14 cellular contexts compared by ENCODE assay signal in genomic region chr11:77191429-77191822, GRCh38.
DNase-seq lines count a peak whose midpoint lies in the region; ATAC-seq and TF ChIP-seq lines count a peak whose summit lies in the region.
"Had no signal": no experiment of that assay in that cellular context is flagged by ENCODE, and none has a peak within 500 bp of the region (broad histone marks: within the 10 kb centered on the region; RNA-seq: fewer than 3 reads in every experiment).

No MANE protein-coding gene starts in this region.

- ATAC-seq in HG02642 (IDR thresholded peaks at IDR 0.05; ENCODE audit: poor library complexity, unreplicated experiment) = no peak

- POLR2A ChIA-PET in HEK293T (lab: Yijun Ruan, JAX) = no interaction called here

- H3K4me1 ChIP-seq in mammary epithelial cell (ENCODE audit: insufficient read depth, low read length) = peaks cover 14% of the 10 kb centered on the region
- H3K4me1 ChIP-seq: spleen, uterus had no signal

- in situ Hi-C loops in mammary epithelial cell (cut with MboI; ENCODE audit: low sequenced_read_pairs in 2 of 2) (loop anchor here (10.0 kb wide), 2 partner anchors 353 to 423 kb away; no protein-coding TSS in a partner anchor), KBM-7 (cut with MboI; ENCODE audit: low pct_unique_long_range_greater_than_20kb, low sequenced_read_pairs) (loop anchor here (10.0 kb wide), 1 partner anchor 363 kb away; no protein-coding TSS in a partner anchor)

- CTCF ChIA-PET in HEK293T (lab: Yijun Ruan, JAX) (no interaction called here), mammary epithelial cell (lab: Charles Lee; ENCODE audit: low non-redundant PET) (interaction anchor here (0.5 kb wide), 1 partner anchor 435 kb away, joined by 7 read pairs; no protein-coding TSS in a partner anchor)

- H2AFZ ChIP-seq in mammary epithelial cell (ENCODE audit: low read depth, low read length) = peak overlapping the region; percentile 100

- peak overlapping the region; percentile 49 to 64 (median 54) for H3K4me3 ChIP-seq in mammary epithelial cell (replicated peaks in 1 of 3; ENCODE audit: insufficient read depth in 1 of 3, low read depth in 2 of 3, low read length in 3 of 3)
- H3K4me3 ChIP-seq: spleen, uterus had no signal

- intact Hi-C loops in mammary epithelial cell (cut with micrococcal nuclease) = loop anchor here (5.0 to 10.0 kb wide), 4 partner anchors 113 to 221 kb away; partner anchors contain the start of gene GDPD4

- no peaks in the 10 kb centered on the region for H3K36me3 ChIP-seq in mammary epithelial cell (ENCODE audit: insufficient read depth, low read length)
- H3K36me3 ChIP-seq: uterus had no signal

- 11% methylated on average over 6 of the region's 11 CpGs for WGBS in mammary epithelial cell (ENCODE audit: low coverage, missing lambda C conversion rate)

- DNase-seq in 8988T (peak; percentile 92), HEK293T (ENCODE audit: extremely low spot score) (peak; percentile 17), mammary epithelial cell (peak; percentile 31), middle frontal gyrus (ENCODE audit: extremely low spot score, low spot score) (peak; percentile 18), KBM-7 (no peak), NCI-H2196 treated with DMSO at 0.1 percent for 48 hours (lab: John Stamatoyannopoulos, UW; ENCODE audit: unreplicated experiment) (no peak)
- DNase-seq in stimulated activated CD4-positive, alpha-beta T cell treated with anti-CD3 and anti-CD28 coated beads, Interleukin-4, amount 100 ng/mL, for 1 hour = no peak
- DNase-seq: activated B cell treated with CpG ODN at 0.5 μM for 24 hours, AML-193, cortex of kidney, spleen had no signal

- BruUV-seq in mammary epithelial cell (replicated peaks; lab: Mats Ljungman, UMichigan) = no TSS peak

- H3K79me2 ChIP-seq in mammary epithelial cell (ENCODE audit: insufficient read depth, low read length) = no peaks in the 10 kb centered on the region

- H3K27me3 ChIP-seq in mammary epithelial cell (ENCODE audit: insufficient read depth, low read length) = no peaks in the 10 kb centered on the region
- H3K27me3 ChIP-seq: spleen, uterus had no signal

- peak overlapping the region; percentile 76 for H3K27ac ChIP-seq in mammary epithelial cell (ENCODE audit: insufficient read depth, low read depth, low read length)
- H3K27ac ChIP-seq: spleen, uterus had no signal

- no peaks in the 10 kb centered on the region for H3K9me3 ChIP-seq in mammary epithelial cell (replicated peaks; ENCODE audit: insufficient read depth, low read length)
- H3K9me3 ChIP-seq: SK-N-SH, spleen, uterus had no signal

- dilution Hi-C loops in mammary epithelial cell (cut with HindIII; ENCODE audit: low sequenced_read_pairs) = no loop called here

- H4K20me1 ChIP-seq in mammary epithelial cell (ENCODE audit: insufficient read depth, low read length) = no peaks in the 10 kb centered on the region

- peak overlapping the region; percentile 89 for H3K4me2 ChIP-seq in mammary epithelial cell (ENCODE audit: insufficient read depth, low read depth, low read length)
- H3K4me2 ChIP-seq: SK-N-SH had no signal

- H3K9ac ChIP-seq in mammary epithelial cell (ENCODE audit: insufficient read depth, low read length) = peak overlapping the region; percentile 73
- H3K9ac ChIP-seq: SK-N-SH had no signal

- TF ChIP-seq CTCF in mammary epithelial cell (conservative IDR thresholded peaks at IDR 0.05 in 1 of 2, IDR thresholded peaks at IDR 0.05 in 1 of 2; ENCODE audit: extremely low read depth in 1 of 2, insufficient read depth in 1 of 2, low read depth in 1 of 2, low read length in 2 of 2) = no peak

TF ChIP-seq in HEK293T, 16 proteins besides CTCF, POLR2A, EP300 and RAD21:
- TF ChIP-seq L3MBTL2 (conservative IDR thresholded peaks at IDR 0.05) (no peak), SP1 (IDR thresholded peaks at IDR 0.05) (no peak), NFRKB (IDR thresholded peaks at IDR 0.05) (no peak), ELF4 (IDR thresholded peaks at IDR 0.05) (no peak), ARNT (IDR thresholded peaks at IDR 0.05) (no peak), HDGF (IDR thresholded peaks at IDR 0.05; ENCODE audit: borderline replicate concordance) (no peak), FOXA1 (IDR thresholded peaks at IDR 0.05) (no peak), CTBP1 (IDR thresholded peaks at IDR 0.05; ENCODE audit: borderline replicate concordance) (no peak), FOXM1 (IDR thresholded peaks at IDR 0.05; ENCODE audit: borderline replicate concordance) (no peak), TARDBP (IDR thresholded peaks at IDR 0.05) (no peak), PKNOX1 (IDR thresholded peaks at IDR 0.05) (no peak), FOXK2 (IDR thresholded peaks at IDR 0.05) (no peak), SUZ12 (IDR thresholded peaks at IDR 0.05) (no peak), BHLHE40 (IDR thresholded peaks at IDR 0.05; ENCODE audit: borderline replicate concordance) (no peak), ZNF384 (IDR thresholded peaks at IDR 0.05) (no peak), LEF1 (IDR thresholded peaks at IDR 0.05; ENCODE audit: borderline replicate concordance) (no peak)

Comparison
In these comparisons a context has a peak if more than half of its experiments do, and no peak if none do; other contexts are left out.
1. DNase-seq: peak in 8988T (single experiment), HEK293T (single experiment), mammary epithelial cell (single experiment) and middle frontal gyrus (single experiment); none in KBM-7 (single experiment), NCI-H2196 treated with DMSO at 0.1 percent for 48 hours (single experiment) and stimulated activated CD4-positive, alpha-beta T cell treated with anti-CD3 and anti-CD28 coated beads, Interleukin-4, amount 100 ng/mL, for 1 hour (single experiment).